ENCODE assay signal across 34 cellular contexts in genomic region chr5:6397536-6398269, GRCh38. TPM values are rescaled to one million over a fixed set of nuclear protein-coding genes. Genes with fewer than 3 reads are reported as not detected.
"Had no signal": no experiment of that assay in that cellular context is flagged by ENCODE, and none has a peak within 500 bp of the region (broad histone marks: within the 10 kb centered on the region; RNA-seq: fewer than 3 reads in every experiment).

No MANE protein-coding gene starts in this region.

- H3K4me1 ChIP-seq: ascending aorta, breast epithelium had no signal

- H3K36me3 ChIP-seq: ascending aorta, breast epithelium, cardiac muscle cell, esophagus squamous epithelium, WERI-Rb-1 had no signal

- H3K36me3 Mint-ChIP-seq: activated naive CD4-positive, alpha-beta T cell treated with anti-CD3 and anti-CD28 coated beads, Interleukin-2, amount 10 ng/mL, durations not matched to agents 7 days and 5 days; activated naive CD4-positive, alpha-beta T cell treated with anti-CD3 and anti-CD28 coated beads, Interleukin-2, amount 50 U/mL, for 72 hours; activated naive CD8-positive, alpha-beta T cell treated with anti-CD3 and anti-CD28 coated beads, Interleukin-2, amount 10 ng/mL, durations not matched to agents 7 days and 5 days; brain; T-cell had no signal

- H3K4me3 Mint-ChIP-seq: activated B cell treated with CpG ODN at 0.5 μM for 24 hours; activated CD8-positive, alpha-beta T cell treated with anti-CD3 and anti-CD28 coated beads for 36 hours; activated naive CD4-positive, alpha-beta T cell treated with anti-CD3 and anti-CD28 coated beads, Interleukin-2, amount 10 ng/mL, durations not matched to agents 7 days and 5 days; activated naive CD8-positive, alpha-beta T cell treated with anti-CD3 and anti-CD28 coated beads, Interleukin-2, amount 10 ng/mL, durations not matched to agents 7 days and 5 days; activated T-cell treated with anti-CD3 and anti-CD28 coated beads, Interleukin-2, amount 50 U/mL, for 4 hours; activated T-helper 17 cell treated with anti-CD3 and anti-CD28 coated beads, Interleukin-2, amount 50 U/mL, for 72 hours; brain; central memory CD8-positive, alpha-beta T cell; dendritic cell treated with granulocyte-macrophage colony-stimulating factor and Interleukin-4, amounts not matched to agents 40 ng/mL and 50 ng/mL, for 4 days; effector memory CD8-positive, alpha-beta T cell; T-cell; T-helper 1 cell treated with Interleukin-12 subunit alpha and Interleukin-12 subunit beta and Interleukin-4 antibody, amounts not matched to agents 30 μg/mL and 1 μg/mL, for 36 hours had no signal

- DNase-seq: activated B cell treated with CpG ODN at 0.5 μM for 24 hours; activated CD4-positive, alpha-beta T cell treated with anti-CD3 and anti-CD28 coated beads for 48 hours; activated CD4-positive, alpha-beta T cell treated with anti-CD3 and anti-CD28 coated beads, Interleukin-2, amount 50 U/mL, for 1 hour; activated CD4-positive, alpha-beta T cell treated with anti-CD3 and anti-CD28 coated beads, Interleukin-2, amount 50 U/mL, for 48 hours; activated CD8-positive, alpha-beta memory T cell treated with anti-CD3 and anti-CD28 coated beads for 24 hours; activated CD8-positive, alpha-beta T cell treated with anti-CD3 and anti-CD28 coated beads for 36 hours; activated gamma-delta T cell; activated naive CD4-positive, alpha-beta T cell; activated naive CD4-positive, alpha-beta T cell treated with anti-CD3 and anti-CD28 coated beads, Interleukin-2, amount 10 ng/mL, durations not matched to agents 7 days and 5 days; activated naive CD8-positive, alpha-beta T cell treated with anti-CD3 and anti-CD28 coated beads, Interleukin-2, amount 10 ng/mL, durations not matched to agents 7 days and 5 days; activated T-cell treated with anti-CD3 and anti-CD28 coated beads, Interleukin-2, amount 50 U/mL, for 4 hours; effector CD4-positive, alpha-beta T cell; effector memory CD8-positive, alpha-beta T cell; esophagus squamous epithelium; foreskin melanocyte; SW 1271; T-cell; T1000; WERI-Rb-1 had no signal

- H3K9me3 ChIP-seq: ascending aorta, esophagus squamous epithelium had no signal

- H3K4me3 ChIP-seq: ascending aorta, breast epithelium, cardiac muscle cell, coronary artery, esophagus squamous epithelium had no signal

- ATAC-seq: activated CD4-positive, CD25-positive, alpha-beta regulatory T cell treated with anti-CD3 and anti-CD28 coated beads, Interleukin-2, amount 50 U/mL, for 24 hours; activated CD8-positive, alpha-beta T cell treated with anti-CD3 and anti-CD28 coated beads for 36 hours; activated naive CD4-positive, alpha-beta T cell treated with anti-CD3 and anti-CD28 coated beads, Interleukin-2, amount 50 U/mL, for 72 hours; activated T-cell treated with anti-CD3 and anti-CD28 coated beads, Interleukin-2, amount 50 U/mL, for 4 hours; activated T-helper 17 cell treated with anti-CD3 and anti-CD28 coated beads, Interleukin-2, amount 50 U/mL, for 72 hours; effector memory CD8-positive, alpha-beta T cell; T-cell had no signal

- H3K27ac ChIP-seq: ascending aorta, breast epithelium, cardiac muscle cell, coronary artery, epithelial cell of prostate, esophagus squamous epithelium, WERI-Rb-1 had no signal

- H3K4me1 Mint-ChIP-seq: activated naive CD8-positive, alpha-beta T cell treated with anti-CD3 and anti-CD28 coated beads, Interleukin-2, amount 10 ng/mL, durations not matched to agents 7 days and 5 days; activated T-helper 17 cell treated with anti-CD3 and anti-CD28 coated beads, Interleukin-2, amount 50 U/mL, for 72 hours; brain; central memory CD8-positive, alpha-beta T cell had no signal

- H3K9me3 Mint-ChIP-seq: activated B cell treated with CpG ODN at 0.5 μM for 24 hours; activated CD8-positive, alpha-beta T cell treated with anti-CD3 and anti-CD28 coated beads for 36 hours; activated naive CD4-positive, alpha-beta T cell treated with anti-CD3 and anti-CD28 coated beads, Interleukin-2, amount 10 ng/mL, durations not matched to agents 7 days and 5 days; activated naive CD4-positive, alpha-beta T cell treated with anti-CD3 and anti-CD28 coated beads, Interleukin-2, amount 50 U/mL, for 72 hours; activated T-cell treated with anti-CD3 and anti-CD28 coated beads, Interleukin-2, amount 50 U/mL, for 4 hours; activated T-helper 17 cell treated with anti-CD3 and anti-CD28 coated beads, Interleukin-2, amount 50 U/mL, for 72 hours; central memory CD8-positive, alpha-beta T cell; dendritic cell treated with granulocyte-macrophage colony-stimulating factor and Interleukin-4, amounts not matched to agents 40 ng/mL and 50 ng/mL, for 4 days; effector memory CD8-positive, alpha-beta T cell; T-cell had no signal

- H3K27me3 ChIP-seq: ascending aorta, cardiac muscle cell had no signal

- H3K27ac Mint-ChIP-seq: activated B cell treated with CpG ODN at 0.5 μM for 24 hours; activated CD8-positive, alpha-beta T cell treated with anti-CD3 and anti-CD28 coated beads for 36 hours; activated naive CD4-positive, alpha-beta T cell treated with anti-CD3 and anti-CD28 coated beads, Interleukin-2, amount 10 ng/mL, durations not matched to agents 7 days and 5 days; activated naive CD4-positive, alpha-beta T cell treated with anti-CD3 and anti-CD28 coated beads, Interleukin-2, amount 50 U/mL, for 72 hours; activated naive CD8-positive, alpha-beta T cell treated with anti-CD3 and anti-CD28 coated beads, Interleukin-2, amount 10 ng/mL, durations not matched to agents 7 days and 5 days; activated T-helper 17 cell treated with anti-CD3 and anti-CD28 coated beads, Interleukin-2, amount 50 U/mL, for 72 hours; brain; dendritic cell treated with granulocyte-macrophage colony-stimulating factor and Interleukin-4, amounts not matched to agents 40 ng/mL and 50 ng/mL, for 4 days; effector memory CD8-positive, alpha-beta T cell; T-cell; T-helper 1 cell treated with Interleukin-12 subunit alpha and Interleukin-12 subunit beta and Interleukin-4 antibody, amounts not matched to agents 30 μg/mL and 1 μg/mL, for 36 hours had no signal

RNA-seq across cellular contexts. Expression of gene UBE2QL1, which starts 51.0 kb away (rescaled TPM):
- total RNA-seq: activated CD8-positive, alpha-beta T cell treated with anti-CD3 and anti-CD28 coated beads for 36 hours; activated naive CD4-positive, alpha-beta T cell treated with anti-CD3 and anti-CD28 coated beads, Interleukin-2, amount 50 U/mL, for 72 hours; activated naive CD8-positive, alpha-beta T cell treated with anti-CD3 and anti-CD28 coated beads, Interleukin-2, amount 10 ng/mL, durations not matched to agents 7 days and 5 days; activated T-cell treated with anti-CD3 and anti-CD28 coated beads, Interleukin-2, amount 50 U/mL, for 4 hours; activated T-helper 17 cell treated with anti-CD3 and anti-CD28 coated beads, Interleukin-2, amount 50 U/mL, for 72 hours; fibroblast of lung; fibroblast of villous mesenchyme; T-helper 2 cell treated with Interferon-gamma antibody and Interleukin-4, amounts not matched to agents 100 ng/mL and 5 ng/mL, for 36 hours had no signal
- polyA plus RNA-seq: fibroblast of lung had no signal
